ENCODE assay signal across 21 cellular contexts in genomic region chr13:108963846-108964600, GRCh38.
DNase-seq lines count a peak whose midpoint lies in the region; ATAC-seq and TF ChIP-seq lines count a peak whose summit lies in the region.
"Had no signal": no experiment of that assay in that cellular context is flagged by ENCODE, and none has a peak within 500 bp of the region (broad histone marks: within the 10 kb centered on the region; RNA-seq: fewer than 3 reads in every experiment).

No MANE protein-coding gene starts in this region.

- CTCF ChIA-PET in AG04449 (lab: Yijun Ruan, JAX): interaction anchor here (1.0 to 4.2 kb wide), 6 partner anchors 167 to 1152 kb away, joined by 3 to 24 read pairs (median 3); no protein-coding TSS in a partner anchor

- H3K27ac ChIP-seq in HL-60 (replicated peaks) (0 out of 2 replicates have a peak overlapping the region, but pooled peaks have one; percentile 6), brain microvascular endothelial cell (no peak overlapping the region)
- H3K27ac ChIP-seq: ascending aorta, stomach had no signal

- TF ChIP-seq CTCF in AG04449 (IDR thresholded peaks at IDR 0.05; ENCODE audit: insufficient read depth, low read length, missing control alignments): no peak
- no peak for TF ChIP-seq CTCF in HL-60 (IDR thresholded peaks at IDR 0.05; ENCODE audit: insufficient read depth, low read length)
- no peak for TF ChIP-seq CTCF in brain microvascular endothelial cell (IDR thresholded peaks at IDR 0.05; ENCODE audit: low read depth, low read length, missing control alignments)
- no peak for TF ChIP-seq CTCF in foreskin fibroblast (IDR thresholded peaks at IDR 0.05; ENCODE audit: low read depth, low read length)

- H3K36me3 ChIP-seq in brain microvascular endothelial cell (replicated peaks): no peaks in the 10 kb centered on the region
- H3K36me3 ChIP-seq: ascending aorta, stomach had no signal

- H3K27me3 ChIP-seq in HL-60 (ENCODE audit: insufficient read depth, poor library complexity, severe bottlenecking): no peaks in the 10 kb centered on the region
- H3K27me3 ChIP-seq in brain microvascular endothelial cell (replicated peaks): no peaks in the 10 kb centered on the region
- H3K27me3 ChIP-seq: ascending aorta, stomach had no signal

- DNase-seq in AG04449 (ENCODE audit: low read depth, low spot score) (peak; percentile 19), HL-60 (ENCODE audit: low read depth in 1 of 2, low spot score in 1 of 2) (peak in 1 of 2 experiments; percentile 26), brain microvascular endothelial cell (peak; percentile 53), foreskin fibroblast (peak; percentile 28 to 66), iPS-NIHi7 (ENCODE audit: extremely low spot score) (no peak)
- DNase-seq in activated CD4-positive, CD25-positive, alpha-beta regulatory T cell (lab: John Stamatoyannopoulos, UW): no peak
- DNase-seq: activated CD4-positive, alpha-beta T cell treated with anti-CD3 and anti-CD28 coated beads for 1 hour; activated effector memory CD4-positive, alpha-beta T cell treated with anti-CD3 and anti-CD28 coated beads, Interleukin-2, amount 50 U/mL, for 16 hours; CD8-positive, alpha-beta T cell; dermis blood vessel endothelial cell; DMS79 treated with DMSO at 0.1 percent for 48 hours; hippocampal formation; left cardiac atrium; MV-4-11; NCI-H2029; NCI-H510A; right cardiac atrium; stomach had no signal

- POLR2A ChIA-PET in AG04449 (lab: Yijun Ruan, JAX): no interaction called here

- ATAC-seq in GM21717 (IDR thresholded peaks at IDR 0.05; ENCODE audit: unreplicated experiment) (no peak), HG03045 (IDR thresholded peaks at IDR 0.05; ENCODE audit: unreplicated experiment) (no peak)
- ATAC-seq: CD8-positive, alpha-beta T cell; right cardiac atrium had no signal

- in situ Hi-C loops in brain microvascular endothelial cell (cut with HindIII; ENCODE audit: low pct_ligation_motif_present, low sequenced_read_pairs): loop anchor here (25.0 kb wide), 1 partner anchor 1148 kb away; no protein-coding TSS in a partner anchor

- H3K4me3 ChIP-seq in AG04449 (ENCODE audit: low read depth, low read length) (no peak overlapping the region), HL-60 (replicated peaks; ENCODE audit: insufficient read depth, low read length) (no peak overlapping the region), brain microvascular endothelial cell (ENCODE audit: low read depth, low read length) (no peak overlapping the region), foreskin fibroblast (ENCODE audit: low read depth in 1 of 2, low read length in 2 of 2) (no peak overlapping the region)
- H3K4me3 ChIP-seq: ascending aorta, stomach had no signal

Comparison
In these comparisons a context has a peak if more than half of its experiments do, and no peak if none do; other contexts are left out.
1. DNase-seq: peak in AG04449 (single experiment), brain microvascular endothelial cell (single experiment) and foreskin fibroblast (2 of 2); none in activated CD4-positive, CD25-positive, alpha-beta regulatory T cell (0 of 4) and iPS-NIHi7 (single experiment).